20 cellular contexts compared by ENCODE assay signal in genomic region chr2:58698610-58699009, GRCh38.
DNase-seq lines count a peak whose midpoint lies in the region; ATAC-seq, FAIRE-seq and TF ChIP-seq lines count a peak whose summit lies in the region.
"Had no signal": no experiment of that assay in that cellular context is flagged by ENCODE, and none has a peak within 500 bp of the region (broad histone marks: within the 10 kb centered on the region; RNA-seq: fewer than 3 reads in every experiment).

No MANE protein-coding gene starts in this region.

- H3K9me3 Mint-ChIP-seq in brain = peaks cover 0 to 6% (median 3%) of the 10 kb centered on the region in 5 experiments
- H3K9me3 Mint-ChIP-seq in activated CD4-positive, alpha-beta memory T cell treated with anti-CD3 and anti-CD28 coated beads for 36 hours = peaks cover 2% of the 10 kb centered on the region

- H3K4me3 Mint-ChIP-seq in brain = peak overlapping the region in 1 of 5 experiments; percentile 36
- no peak overlapping the region for H3K4me3 Mint-ChIP-seq in activated CD4-positive, alpha-beta memory T cell treated with anti-CD3 and anti-CD28 coated beads for 36 hours
- H3K4me3 Mint-ChIP-seq: CD4-positive, CD25-positive, alpha-beta regulatory T cell; CD8-positive, alpha-beta T cell had no signal

- no peak overlapping the region for H3K27ac ChIP-seq in upper lobe of right lung
- no peak overlapping the region for H3K27ac ChIP-seq in Peyer's patch
- H3K27ac ChIP-seq: GM23248 had no signal

- H3K4me3 ChIP-seq in upper lobe of right lung = no peak overlapping the region
- H3K4me3 ChIP-seq in Peyer's patch = no peak overlapping the region
- H3K4me3 ChIP-seq: GM23248 had no signal

- DNase-seq in MV-4-11 (lab: John Stamatoyannopoulos, UW) (peak; percentile 66), upper lobe of right lung (no peak), Peyer's patch (no peak)
- no peak for DNase-seq in activated CD4-positive, alpha-beta memory T cell treated with anti-CD3 and anti-CD28 coated beads for 36 hours
- no peak for DNase-seq in NK-92 treated with Interleukin-12 subunit alpha and Interleukin-12 subunit beta, amount 100 ng/mL, for 24 hours (lab: John Stamatoyannopoulos, UW)
- DNase-seq: C1 segment of cervical spinal cord; Caco-2; CD4-positive, CD25-positive, alpha-beta regulatory T cell; CD8-positive, alpha-beta T cell; DMS79; EL; GF-D8; GM23248; H7; HCEC 1CT had no signal

- no peaks in the 10 kb centered on the region for H3K36me3 Mint-ChIP-seq in brain
- no peaks in the 10 kb centered on the region for H3K36me3 Mint-ChIP-seq in activated CD4-positive, alpha-beta memory T cell treated with anti-CD3 and anti-CD28 coated beads for 36 hours
- H3K36me3 Mint-ChIP-seq: CD4-positive, CD25-positive, alpha-beta regulatory T cell; CD8-positive, alpha-beta T cell had no signal

- no peak for TF ChIP-seq CTCF in brain (conservative IDR thresholded peaks at IDR 0.05)
- TF ChIP-seq CTCF in upper lobe of right lung (IDR thresholded peaks at IDR 0.05) = no peak
- TF ChIP-seq CTCF in Peyer's patch (IDR thresholded peaks at IDR 0.05) = no peak

- H3K27me3 ChIP-seq in upper lobe of right lung = no peaks in the 10 kb centered on the region
- no peaks in the 10 kb centered on the region for H3K27me3 ChIP-seq in Peyer's patch

- H3K27me3 Mint-ChIP-seq in brain = peaks cover 3% of the 10 kb centered on the region
- H3K27me3 Mint-ChIP-seq in activated CD4-positive, alpha-beta memory T cell treated with anti-CD3 and anti-CD28 coated beads for 36 hours = no peaks in the 10 kb centered on the region
- H3K27me3 Mint-ChIP-seq: CD4-positive, CD25-positive, alpha-beta regulatory T cell had no signal

- POLR2A ChIA-PET in activated CD4-positive, alpha-beta memory T cell treated with anti-CD3 and anti-CD28 coated beads for 36 hours (lab: Charles Lee) = no interaction called here

- H3K36me3 ChIP-seq in upper lobe of right lung (no peaks in the 10 kb centered on the region), Peyer's patch (no peaks in the 10 kb centered on the region)

- intact Hi-C loops in upper lobe of right lung (cut with DNase I) = no loop called here
- intact Hi-C loops in activated CD4-positive, alpha-beta memory T cell treated with anti-CD3 and anti-CD28 coated beads for 36 hours (cut with micrococcal nuclease) = no loop called here

- H3K4me1 ChIP-seq in upper lobe of right lung = no peaks in the 10 kb centered on the region
- H3K4me1 ChIP-seq in Peyer's patch = no peaks in the 10 kb centered on the region
- H3K4me1 ChIP-seq: Caco-2 had no signal

- TF ChIP-seq POLR2A in Peyer's patch (IDR thresholded peaks at IDR 0.05) = no peak

- no peaks in the 10 kb centered on the region for H3K9me3 ChIP-seq in upper lobe of right lung
- H3K9me3 ChIP-seq in Peyer's patch = no peaks in the 10 kb centered on the region
- H3K9me3 ChIP-seq: Caco-2 had no signal

- peak; percentile 63 for ATAC-seq in upper lobe of right lung
- ATAC-seq: CD8-positive, alpha-beta T cell had no signal

- peak overlapping the region in 3 of 5 experiments; percentile 26 to 70 (median 42) for H3K27ac Mint-ChIP-seq in brain
- H3K27ac Mint-ChIP-seq in activated CD4-positive, alpha-beta memory T cell treated with anti-CD3 and anti-CD28 coated beads for 36 hours = no peak overlapping the region
- H3K27ac Mint-ChIP-seq: CD4-positive, CD25-positive, alpha-beta regulatory T cell; CD8-positive, alpha-beta T cell had no signal

- CTCF ChIA-PET in activated CD4-positive, alpha-beta memory T cell treated with anti-CD3 and anti-CD28 coated beads for 36 hours (lab: Charles Lee) = interaction anchor here (1.2 kb wide), 1 partner anchor 12 kb away, joined by 3 read pairs; no protein-coding TSS in a partner anchor

- peaks cover 14% of the 10 kb centered on the region for H3K4me1 Mint-ChIP-seq in brain
- H3K4me1 Mint-ChIP-seq in activated CD4-positive, alpha-beta memory T cell treated with anti-CD3 and anti-CD28 coated beads for 36 hours (ENCODE audit: low read depth) = no peaks in the 10 kb centered on the region
- H3K4me1 Mint-ChIP-seq: CD4-positive, CD25-positive, alpha-beta regulatory T cell had no signal

- peak; percentile 64 for FAIRE-seq in G401.6 (lab: Jason Lieb, UNC)
- FAIRE-seq: GM12891, GM19239, H1 had no signal
